Comparison of ENCODE assay signal across 17 cellular contexts in genomic region chr3:150783334-150783733, GRCh38. TPM values are rescaled to one million over a fixed set of nuclear protein-coding genes. Genes with fewer than 3 reads are reported as not detected.
DNase-seq lines count a peak whose midpoint lies in the region; ATAC-seq, FAIRE-seq and TF ChIP-seq lines count a peak whose summit lies in the region.
"Had no signal": no experiment of that assay in that cellular context is flagged by ENCODE, and none has a peak within 500 bp of the region (broad histone marks: within the 10 kb centered on the region; RNA-seq: fewer than 3 reads in every experiment).

No MANE protein-coding gene starts in this region.

- TF ChIP-seq RAD21 in K562 (CRISPR knock-in tag; conservative IDR thresholded peaks at IDR 0.05 in 1 of 2, IDR thresholded peaks at IDR 0.05 in 1 of 2): no peak

- H3K9me1 ChIP-seq in K562 (ENCODE audit: control insufficient read depth, insufficient read depth, low read length): no peaks in the 10 kb centered on the region

- no peak for ATAC-seq in activated T-cell treated with anti-CD3 and anti-CD28 coated beads, Interleukin-2, amount 50 U/mL, for 72 hours (replicated peaks in 1 of 2)
- peak; percentile 14; the same call in 2 of the 3 replicates for ATAC-seq in K562
- no peak for ATAC-seq in stimulated activated effector memory CD8-positive, alpha-beta T cell treated with anti-CD3 and anti-CD28 coated beads, Interleukin-12 subunit alpha, Interleukin-12 subunit beta, amount 100 ng/mL, for 72 hours
- no peak for ATAC-seq in CD8-positive, alpha-beta T cell

- WGBS in K562 (ENCODE audit: insufficient coverage, low coverage, missing lambda C conversion rate): 7% methylated on average over 1 of the region's 1 CpG

- H4K20me1 ChIP-seq in K562 (replicated peaks; ENCODE audit: control insufficient read depth, insufficient read depth, low read length): no peaks in the 10 kb centered on the region

- CTCF ChIA-PET in K562 (lab: Yijun Ruan, JAX; ENCODE audit: low intra/inter-chr PET ratio): no interaction called here
- CTCF ChIA-PET in CD8-positive, alpha-beta T cell (lab: Charles Lee): no interaction called here

- peaks cover 76% of the 10 kb centered on the region for H3K4me1 Mint-ChIP-seq in activated T-cell treated with anti-CD3 and anti-CD28 coated beads, Interleukin-2, amount 50 U/mL, for 72 hours (ENCODE audit: low read depth)
- H3K4me1 Mint-ChIP-seq in stimulated activated effector memory CD8-positive, alpha-beta T cell treated with anti-CD3 and anti-CD28 coated beads, Interleukin-12 subunit alpha, Interleukin-12 subunit beta, amount 100 ng/mL, for 72 hours: peaks cover 64% of the 10 kb centered on the region
- peaks cover 3% of the 10 kb centered on the region for H3K4me1 Mint-ChIP-seq in CD8-positive, alpha-beta T cell (ENCODE audit: low read depth)

- H3K9me3 Mint-ChIP-seq in activated T-cell treated with anti-CD3 and anti-CD28 coated beads, Interleukin-2, amount 50 U/mL, for 72 hours: peaks cover 1 to 2% of the 10 kb centered on the region in 2 donors
- H3K9me3 Mint-ChIP-seq in stimulated activated effector memory CD8-positive, alpha-beta T cell treated with anti-CD3 and anti-CD28 coated beads, Interleukin-12 subunit alpha, Interleukin-12 subunit beta, amount 100 ng/mL, for 72 hours: no peaks in the 10 kb centered on the region
- H3K9me3 Mint-ChIP-seq in CD8-positive, alpha-beta T cell: no peaks in the 10 kb centered on the region

- H3K9ac ChIP-seq in K562 (ENCODE audit: insufficient read depth in 1 of 2, low read depth in 2 of 2, low read length in 2 of 2): no peak overlapping the region

- DNase-seq in activated T-cell treated with anti-CD3 and anti-CD28 coated beads, Interleukin-2, amount 50 U/mL, for 72 hours: no peak
- DNase-seq in activated T-cell treated with anti-CD3 and anti-CD28 coated beads, Interleukin-2, amount 50 U/mL, for 48 hours: no peak
- DNase-seq in NCI-H226 (peak; percentile 21), K562 (ENCODE audit: extremely low read depth in 1 of 4, low spot score in 3 of 4) (no peak), NCI-H146 (lab: John Stamatoyannopoulos, UW) (no peak), vagina (ENCODE audit: extremely low spot score in 2 of 2) (no peak)
- no peak for DNase-seq in stimulated activated effector memory CD8-positive, alpha-beta T cell treated with anti-CD3 and anti-CD28 coated beads, Interleukin-12 subunit alpha, Interleukin-12 subunit beta, amount 100 ng/mL, for 72 hours (ENCODE audit: low spot score in 2 of 2)
- no peak for DNase-seq in CD8-positive, alpha-beta T cell
- DNase-seq: AML-193; COR-L47; NCI-H187 treated with DMSO at 0.1 percent for 48 hours; NCI-H446; NCI-H69; NK-92 treated with Interleukin-12 subunit alpha and Interleukin-12 subunit beta, amount 100 ng/mL, for 24 hours; SHP77 had no signal

- H3K4me2 ChIP-seq in K562 (ENCODE audit: insufficient read depth, low read length): no peak overlapping the region

- no peak overlapping the region for H3K4me3 Mint-ChIP-seq in activated T-cell treated with anti-CD3 and anti-CD28 coated beads, Interleukin-2, amount 50 U/mL, for 72 hours
- H3K4me3 Mint-ChIP-seq in stimulated activated effector memory CD8-positive, alpha-beta T cell treated with anti-CD3 and anti-CD28 coated beads, Interleukin-12 subunit alpha, Interleukin-12 subunit beta, amount 100 ng/mL, for 72 hours: no peak overlapping the region
- no peak overlapping the region for H3K4me3 Mint-ChIP-seq in CD8-positive, alpha-beta T cell
- H3K4me3 Mint-ChIP-seq: CD14-positive monocyte had no signal

- in situ Hi-C loops in K562 (cut with MboI): no loop called here

- peaks cover 3 to 4% of the 10 kb centered on the region in 2 donors for H3K36me3 Mint-ChIP-seq in activated T-cell treated with anti-CD3 and anti-CD28 coated beads, Interleukin-2, amount 50 U/mL, for 72 hours (ENCODE audit: insufficient read depth in 2 of 2)
- peaks cover 5% of the 10 kb centered on the region for H3K36me3 Mint-ChIP-seq in stimulated activated effector memory CD8-positive, alpha-beta T cell treated with anti-CD3 and anti-CD28 coated beads, Interleukin-12 subunit alpha, Interleukin-12 subunit beta, amount 100 ng/mL, for 72 hours
- no peaks in the 10 kb centered on the region for H3K36me3 Mint-ChIP-seq in CD8-positive, alpha-beta T cell
- H3K36me3 Mint-ChIP-seq: CD14-positive monocyte had no signal

- TF ChIP-seq EP300 in K562 (IDR thresholded peaks at IDR 0.05; ENCODE audit: low read length): no peak

- no peak overlapping the region for H3K27ac ChIP-seq in K562 (ENCODE audit: extremely low read depth, low read depth, low read length)
- no peak overlapping the region for H3K27ac ChIP-seq in CD8-positive, alpha-beta T cell (ENCODE audit: low read depth, low read length)
- no peak overlapping the region for H3K27ac ChIP-seq in vagina

- H2AFZ ChIP-seq in K562 (ENCODE audit: low read depth, low read length): no peak overlapping the region

- POLR2A ChIA-PET in K562 (lab: Yijun Ruan, JAX): interaction anchor here (0.7 kb wide), 1 partner anchor 56 kb away, joined by 3 read pairs; no protein-coding TSS in a partner anchor
- POLR2A ChIA-PET in CD8-positive, alpha-beta T cell (lab: Charles Lee): no interaction called here

- H3K27me3 ChIP-seq in K562 (ENCODE audit: control insufficient read depth in 2 of 2, insufficient read depth in 2 of 2, low read length in 2 of 2): no peaks in the 10 kb centered on the region
- H3K27me3 ChIP-seq in CD8-positive, alpha-beta T cell (ENCODE audit: insufficient read depth, low read length): no peaks in the 10 kb centered on the region
- no peaks in the 10 kb centered on the region for H3K27me3 ChIP-seq in vagina

- H3K9me3 ChIP-seq in K562 (replicated peaks; ENCODE audit: control insufficient read depth, insufficient read depth, low read depth, low read length) (no peaks in the 10 kb centered on the region), vagina (no peaks in the 10 kb centered on the region)
- no peaks in the 10 kb centered on the region for H3K9me3 ChIP-seq in CD8-positive, alpha-beta T cell (ENCODE audit: low read length)
- H3K9me3 ChIP-seq: HAP-1 had no signal

- H3K4me1 ChIP-seq in K562 (replicated peaks in 1 of 2; ENCODE audit: control insufficient read depth in 2 of 2, insufficient read depth in 2 of 2, low read length in 2 of 2) (peaks cover 9 to 17% of the 10 kb centered on the region in 2 experiments; a peak in 4 of 5 replicates), vagina (no peaks in the 10 kb centered on the region)
- no peaks in the 10 kb centered on the region for H3K4me1 ChIP-seq in CD8-positive, alpha-beta T cell (ENCODE audit: insufficient read depth, low read length)
- H3K4me1 ChIP-seq: HAP-1 had no signal

- BruUV-seq in K562 (replicated peaks; lab: Mats Ljungman, UMichigan): no TSS peak

- TF ChIP-seq POLR2A in K562 (conservative IDR thresholded peaks at IDR 0.05) (no peak), vagina (IDR thresholded peaks at IDR 0.05) (no peak)

- H3K4me3 ChIP-seq in K562: no peak overlapping the region
- no peak overlapping the region for H3K4me3 ChIP-seq in CD8-positive, alpha-beta T cell (ENCODE audit: low read depth, low read length)
- no peak overlapping the region for H3K4me3 ChIP-seq in vagina
- H3K4me3 ChIP-seq: HAP-1 had no signal

- no peaks in the 10 kb centered on the region for H3K27me3 Mint-ChIP-seq in activated T-cell treated with anti-CD3 and anti-CD28 coated beads, Interleukin-2, amount 50 U/mL, for 72 hours (ENCODE audit: low read depth)
- H3K27me3 Mint-ChIP-seq in CD8-positive, alpha-beta T cell (ENCODE audit: low read depth): peaks cover 3% of the 10 kb centered on the region

- H3K79me2 ChIP-seq in K562 (ENCODE audit: control insufficient read depth, insufficient read depth, low read length): no peaks in the 10 kb centered on the region

- intact Hi-C loops in K562 (cut with micrococcal nuclease): no loop called here
- intact Hi-C loops in CD8-positive, alpha-beta T cell (cut with DNase I, micrococcal nuclease): loop anchor here (2.0 to 10.0 kb wide), 2 partner anchors 59 to 501 kb away; no protein-coding TSS in a partner anchor
- intact Hi-C loops in vagina (cut with DNase I): loop anchor here (5.0 kb wide), 1 partner anchor 364 kb away; no protein-coding TSS in a partner anchor

- H3K27ac Mint-ChIP-seq in activated T-cell treated with anti-CD3 and anti-CD28 coated beads, Interleukin-2, amount 50 U/mL, for 72 hours: peak overlapping the region; percentile 95
- peak overlapping the region; percentile 98 for H3K27ac Mint-ChIP-seq in stimulated activated effector memory CD8-positive, alpha-beta T cell treated with anti-CD3 and anti-CD28 coated beads, Interleukin-12 subunit alpha, Interleukin-12 subunit beta, amount 100 ng/mL, for 72 hours
- H3K27ac Mint-ChIP-seq in CD8-positive, alpha-beta T cell: no peak overlapping the region

- no peak for TF ChIP-seq CTCF in K562 (IDR thresholded peaks at IDR 0.05 in 2 of 3, conservative IDR thresholded peaks at IDR 0.05 in 1 of 3; ENCODE audit: insufficient read depth in 2 of 3, low read depth in 1 of 3, low read length in 3 of 3)
- no peak for TF ChIP-seq CTCF in CD8-positive, alpha-beta T cell (IDR thresholded peaks at IDR 0.05)
- TF ChIP-seq CTCF in vagina (IDR thresholded peaks at IDR 0.05): no peak

- H3K36me3 ChIP-seq in K562 (ENCODE audit: control insufficient read depth, insufficient read depth, low read length): no peaks in the 10 kb centered on the region
- H3K36me3 ChIP-seq in CD8-positive, alpha-beta T cell (ENCODE audit: insufficient read depth, low read length): no peaks in the 10 kb centered on the region
- no peaks in the 10 kb centered on the region for H3K36me3 ChIP-seq in vagina
- H3K36me3 ChIP-seq: HAP-1 had no signal

- no peak for FAIRE-seq in K562 (lab: Jason Lieb, UNC)

RNA-seq across cellular contexts. Expression of gene SIAH2, which starts 20.4 kb away (rescaled TPM):
- 100 to 1,000 TPM in 1 of 2 donors, 10 to 100 TPM in 1; 91.2 to 124 TPM for total RNA-seq in activated T-cell treated with anti-CD3 and anti-CD28 coated beads, Interleukin-2, amount 50 U/mL, for 72 hours
- total RNA-seq in K562 (2011; cell fraction: chromatin; rRNA removed; ENCODE audit: low replicate concordance): 10.4 and 14.0 TPM in 2 replicates
- total RNA-seq in K562 (2011; cell fraction: nucleolus; rRNA removed): 19.2 and 21.1 TPM in 2 replicates
- total RNA-seq in K562 (2011; cell fraction: nucleoplasm; rRNA removed): 14.0 and 17.1 TPM in 2 replicates
- total RNA-seq in K562 (2014; rRNA removed) (39.0 and 52.8 TPM in 2 replicates), K562 (2014; rRNA removed; fragmentation: Illumina TruSeq; extraction: Trizol) (22.6 and 23.4 TPM in 2 replicates), K562 (2015; rRNA removed; fragmentation: Illumina TruSeq; extraction: Trizol) (24.6 and 24.8 TPM in 2 replicates), K562 (2021) (32.9 and 33.6 TPM in 2 replicates), vagina (71.0 TPM)
- polyA plus RNA-seq in K562 (2011; rRNA removed) (34.9 and 37.8 TPM in 2 replicates), K562 (2014; fragmentation: Illumina TruSeq; extraction: Trizol) (26.9 and 34.4 TPM in 2 replicates), K562 (2014; fragmentation: Nextera tagmentation; extraction: Ambion mirVana) (1 to 10 TPM; 4.8 to 7.5 TPM), K562 (2014; rRNA removed) (29.9 and 34.5 TPM in 2 replicates)
- 51.5 and 163 TPM in 2 replicates for polyA plus RNA-seq in K562 (2011; cell fraction: cytosol; rRNA removed)
- 35.1 and 65.2 TPM in 2 replicates for polyA plus RNA-seq in K562 (2011; cell fraction: nucleus; rRNA removed)
- 19.7 and 22.9 TPM in 2 replicates for polyA plus RNA-seq in K562 (2012)
- polyA minus RNA-seq in K562 (2011; rRNA and poly(A)+ RNA removed): 25.2 and 48.9 TPM in 2 replicates
- polyA minus RNA-seq in K562 (2011; cell fraction: cytosol; rRNA and poly(A)+ RNA removed): 32.4 and 42.9 TPM in 2 replicates
- 12.4 and 12.8 TPM in 2 replicates for polyA minus RNA-seq in K562 (2011; cell fraction: nucleus; rRNA and poly(A)+ RNA removed)
- 10 to 100 TPM; 57.0 to 65.4 TPM for total RNA-seq in CD8-positive, alpha-beta T cell
